17 cellular contexts compared by ENCODE assay signal in genomic region chr22:44212936-44213335, GRCh38. TPM values are rescaled to one million over a fixed set of nuclear protein-coding genes. Genes with fewer than 3 reads are reported as not detected.
DNase-seq lines count a peak whose midpoint lies in the region; ATAC-seq and TF ChIP-seq lines count a peak whose summit lies in the region.
"Had no signal": no experiment of that assay in that cellular context is flagged by ENCODE, and none has a peak within 500 bp of the region (broad histone marks: within the 10 kb centered on the region; RNA-seq: fewer than 3 reads in every experiment).

No MANE protein-coding gene starts in this region.

- no peaks in the 10 kb centered on the region for H3K27me3 ChIP-seq in H7 (ENCODE audit: control insufficient read depth, insufficient read depth, low read length)
- H3K27me3 ChIP-seq in endodermal cell (ENCODE audit: control insufficient read depth, insufficient read depth, low read length, poor library complexity, severe bottlenecking): no peaks in the 10 kb centered on the region
- H3K27me3 ChIP-seq in aorta (ENCODE audit: control insufficient read depth in 1 of 2, insufficient read depth in 2 of 2, low read length in 1 of 2): no peaks in the 10 kb centered on the region

- H3K36me3 Mint-ChIP-seq in endodermal cell (ENCODE audit: low read depth): no peaks in the 10 kb centered on the region
- H3K36me3 Mint-ChIP-seq in type B pancreatic cell: no peaks in the 10 kb centered on the region

- peaks cover 4% of the 10 kb centered on the region for H3K27me3 Mint-ChIP-seq in endodermal cell (ENCODE audit: insufficient read depth)
- peaks cover 16% of the 10 kb centered on the region for H3K27me3 Mint-ChIP-seq in type B pancreatic cell

- H3K9me3 Mint-ChIP-seq in endodermal cell: peaks cover 8% of the 10 kb centered on the region
- peaks cover 15% of the 10 kb centered on the region for H3K9me3 Mint-ChIP-seq in type B pancreatic cell

- no peak overlapping the region for H3K27ac Mint-ChIP-seq in endodermal cell
- H3K27ac Mint-ChIP-seq in type B pancreatic cell: no peak overlapping the region
- H3K27ac Mint-ChIP-seq: CD8-positive, alpha-beta T cell; GM23338; H9 had no signal

- TF ChIP-seq CTCF in endodermal cell (conservative IDR thresholded peaks at IDR 0.05) (no peak), type B pancreatic cell (conservative IDR thresholded peaks at IDR 0.05) (no peak)

- H3K4me1 Mint-ChIP-seq in endodermal cell (no peaks in the 10 kb centered on the region), type B pancreatic cell (ENCODE audit: unreplicated experiment) (peaks cover 11% of the 10 kb centered on the region)
- H3K4me1 Mint-ChIP-seq: GM23338 had no signal

- 100% methylated on average over 1 of the region's 1 CpG; no CpG with 5 or more reads in 1 of the 2 experiments for WGBS in endodermal cell (ENCODE audit: insufficient coverage in 1 of 2, insufficient read length in 1 of 2), 2 experiments
- 100% methylated on average over 1 of the region's 1 CpG for WGBS in aorta, 2 donors

- peak; percentile 1 for DNase-seq in AG08395 (ENCODE audit: low spot score)
- peak; percentile 7 for DNase-seq in H7
- DNase-seq in endodermal cell: peak; percentile 10
- DNase-seq in type B pancreatic cell (ENCODE audit: extremely low spot score, unreplicated experiment): peak; percentile 31
- DNase-seq in SK-N-DZ (ENCODE audit: low spot score): no peak
- DNase-seq in aorta: no peak
- no peak for DNase-seq in NCI-H69 (lab: John Stamatoyannopoulos, UW)
- DNase-seq: COR-L47, DMS153, DMS79 treated with DMSO at 0.1 percent for 48 hours, EL, H9 had no signal

- H3K27ac ChIP-seq in endodermal cell (ENCODE audit: low read depth, low read length) (no peak overlapping the region), aorta (ENCODE audit: low read depth in 1 of 2, low read length in 2 of 2) (no peak overlapping the region)

- H3K9ac ChIP-seq in endodermal cell (ENCODE audit: extremely low read depth, low read length, poor library complexity, severe bottlenecking): no peak overlapping the region

- no peak overlapping the region for H3K4me3 ChIP-seq in H7 (ENCODE audit: insufficient read depth, low read depth, low read length)
- no peak overlapping the region for H3K4me3 ChIP-seq in endodermal cell (ENCODE audit: low read length)
- no peak overlapping the region for H3K4me3 ChIP-seq in aorta (ENCODE audit: low read length in 2 of 2)
- H3K4me3 ChIP-seq: GM23338 had no signal

- H3K4me1 ChIP-seq in endodermal cell (ENCODE audit: control insufficient read depth, insufficient read depth, low read length) (no peaks in the 10 kb centered on the region), aorta (ENCODE audit: control insufficient read depth in 1 of 2, insufficient read depth in 2 of 2, low read length in 2 of 2) (no peaks in the 10 kb centered on the region)

- peaks cover 10% of the 10 kb centered on the region for H3K9me3 ChIP-seq in endodermal cell (ENCODE audit: control insufficient read depth, low read length)
- no peaks in the 10 kb centered on the region for H3K9me3 ChIP-seq in aorta (ENCODE audit: control insufficient read depth, low read length)

- no peak for ATAC-seq in aorta (ENCODE audit: low FRiP score)
- ATAC-seq: GM23338 had no signal

- H3K36me3 ChIP-seq in H7 (replicated peaks; ENCODE audit: control insufficient read depth, insufficient read depth, low read length) (no peaks in the 10 kb centered on the region), endodermal cell (ENCODE audit: control insufficient read depth, insufficient read depth, low read length) (no peaks in the 10 kb centered on the region), aorta (ENCODE audit: control insufficient read depth in 1 of 2, insufficient read depth in 2 of 2, low read length in 1 of 2) (no peaks in the 10 kb centered on the region)

- intact Hi-C loops in aorta (cut with DNase I): loop anchor here in 1 of 2 donors (10.0 kb wide), 2 partner anchors 112 to 152 kb away; no protein-coding TSS in a partner anchor

- H3K4me3 Mint-ChIP-seq in endodermal cell (no peak overlapping the region), type B pancreatic cell (no peak overlapping the region)
- H3K4me3 Mint-ChIP-seq: CD14-positive monocyte; CD8-positive, alpha-beta T cell; GM23338; H9 had no signal

RNA-seq across cellular contexts. Expression of gene PARVG, which starts 32.2 kb away (rescaled TPM):
- total RNA-seq in H7 (2014; rRNA removed; shearing (Covaris generic)): 0.21 TPM in 1 of 2 replicates, not detected in the other
- total RNA-seq in endodermal cell (under 1 TPM; 0.11 to 0.44 TPM), type B pancreatic cell (ENCODE audit: low replicate concordance) (0.19 and 0.21 TPM in 2 replicates), aorta (10 to 100 TPM; 15.2 to 29.7 TPM)
- not detected for polyA plus RNA-seq in endodermal cell (2013, experiment 1 of 2)
- polyA plus RNA-seq in endodermal cell (2013, experiment 2 of 2): 0.21 TPM
- polyA plus RNA-seq in SK-N-DZ (2014; cell fraction: cytosol; rRNA removed): not detected in 2 replicates
- polyA plus RNA-seq in SK-N-DZ (2014; cell fraction: nucleus; rRNA removed): not detected in 2 replicates
- polyA plus RNA-seq in aorta: 10 to 100 TPM in 1 of 2 donors, 1 to 10 TPM in 1; 3.5 to 17.5 TPM
- total RNA-seq: HT-29 had no signal
- polyA plus RNA-seq: BJ had no signal

Comparison
In these comparisons a context has a peak if more than half of its experiments do, and no peak if none do; other contexts are left out.
1. DNase-seq: peak in AG08395 (single experiment), H7 (single experiment), endodermal cell (single experiment) and type B pancreatic cell (single experiment); none in SK-N-DZ (single experiment), aorta (0 of 2) and NCI-H69 (single experiment).
2. RNA of gene PARVG, which starts 32.2 kb away (total RNA-seq): 15.2 to 29.7 TPM in aorta; 0.11 to 0.44 TPM in endodermal cell, 0.21 TPM in H7 and 0.19 to 0.21 TPM in type B pancreatic cell; every median in the first group is over 10 times any median in the second.